In genomic region chr1:30179942-30180543, GRCh38 we compare ENCODE assay signal across 1 cellular context.
TF ChIP-seq lines count a peak whose summit lies in the region.

No MANE protein-coding gene starts in this region.

TF ChIP-seq in K562, 482 proteins besides CTCF, POLR2A, EP300 and RAD21 (continued from another document):
- TF ChIP-seq PRDM10 (IDR thresholded peaks at IDR 0.05; ENCODE audit: partially characterized antibody) (no peak), TCF3 (CRISPR knock-in tag; IDR thresholded peaks at IDR 0.05) (peak; percentile 13; the same call in 1 of the 2 replicates), FOSL1 (tag; conservative IDR thresholded peaks at IDR 0.05) (0 out of 2 replicates have a peak, but pooled peaks have one; percentile 26), TOE1 (IDR thresholded peaks at IDR 0.05; ENCODE audit: borderline replicate concordance) (no peak), TOE1 (CRISPR knock-in tag; IDR thresholded peaks at IDR 0.05; ENCODE audit: borderline replicate concordance, low read depth) (no peak), FOXJ2 (tag; IDR thresholded peaks at IDR 0.05) (0 out of 2 replicates have a peak, but pooled peaks have one; percentile 28), ETV5 (CRISPR knock-in tag; IDR thresholded peaks at IDR 0.05; ENCODE audit: low read depth) (0 out of 2 replicates have a peak, but pooled peaks have one; percentile 19), PKNOX1 (IDR thresholded peaks at IDR 0.05) (0 out of 2 replicates have a peak, but pooled peaks have one; percentile 21), C11orf30 (IDR thresholded peaks at IDR 0.05; ENCODE audit: low read depth) (no peak), CTBP1 (IDR thresholded peaks at IDR 0.05; ENCODE audit: borderline replicate concordance) (peak; percentile 76), HDAC3 (IDR thresholded peaks at IDR 0.05; ENCODE audit: borderline replicate concordance, partially characterized antibody) (no peak), RCOR1 (IDR thresholded peaks at IDR 0.05; ENCODE audit: borderline replicate concordance in 1 of 2, low read depth in 2 of 2, low read length in 2 of 2) (0 out of 4 replicates have a peak, but pooled peaks of 1 of the 2 experiments have one; percentile 11), ZHX1 (conservative IDR thresholded peaks at IDR 0.05; ENCODE audit: low read length) (no peak)
